2 cellular contexts compared by ENCODE assay signal in the genomic region with DNA sequence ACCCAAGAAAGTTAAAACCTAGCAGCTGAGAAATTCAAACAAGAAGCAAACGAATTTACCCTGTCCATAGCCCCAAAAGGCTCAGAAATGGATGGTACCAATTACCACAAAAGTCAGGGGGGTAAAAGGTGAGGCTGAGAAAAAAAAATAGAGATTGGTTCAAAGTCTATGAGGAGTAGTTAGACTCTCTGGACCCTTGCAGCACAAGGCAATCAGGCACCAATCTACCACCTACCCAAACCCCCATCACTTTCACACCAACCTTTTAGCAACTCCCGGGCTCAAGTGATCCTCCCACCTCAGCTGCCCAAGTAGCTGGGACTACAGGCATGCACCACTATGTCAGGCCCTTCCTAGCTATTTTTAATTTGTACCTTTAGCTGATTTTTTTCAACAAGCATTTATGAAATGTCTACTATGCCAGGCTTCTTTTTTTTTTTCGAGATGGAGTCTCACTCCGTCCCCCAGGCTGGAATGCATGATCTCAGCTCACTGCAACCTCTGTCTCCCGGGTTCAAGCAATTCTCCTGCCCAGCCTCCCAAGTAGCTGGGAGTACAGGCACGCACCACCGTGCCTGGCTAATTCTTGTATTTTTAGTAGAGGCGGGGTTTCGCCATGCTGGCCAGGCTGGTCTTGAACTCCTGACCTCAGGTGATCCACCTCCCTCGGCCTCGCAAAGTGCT.
TF ChIP-seq lines count a peak whose summit lies in the region.

No MANE protein-coding gene starts in this region.

TF ChIP-seq in GM23338, 12 proteins besides CTCF, POLR2A, EP300 and RAD21:
- TF ChIP-seq, protein P1, sequence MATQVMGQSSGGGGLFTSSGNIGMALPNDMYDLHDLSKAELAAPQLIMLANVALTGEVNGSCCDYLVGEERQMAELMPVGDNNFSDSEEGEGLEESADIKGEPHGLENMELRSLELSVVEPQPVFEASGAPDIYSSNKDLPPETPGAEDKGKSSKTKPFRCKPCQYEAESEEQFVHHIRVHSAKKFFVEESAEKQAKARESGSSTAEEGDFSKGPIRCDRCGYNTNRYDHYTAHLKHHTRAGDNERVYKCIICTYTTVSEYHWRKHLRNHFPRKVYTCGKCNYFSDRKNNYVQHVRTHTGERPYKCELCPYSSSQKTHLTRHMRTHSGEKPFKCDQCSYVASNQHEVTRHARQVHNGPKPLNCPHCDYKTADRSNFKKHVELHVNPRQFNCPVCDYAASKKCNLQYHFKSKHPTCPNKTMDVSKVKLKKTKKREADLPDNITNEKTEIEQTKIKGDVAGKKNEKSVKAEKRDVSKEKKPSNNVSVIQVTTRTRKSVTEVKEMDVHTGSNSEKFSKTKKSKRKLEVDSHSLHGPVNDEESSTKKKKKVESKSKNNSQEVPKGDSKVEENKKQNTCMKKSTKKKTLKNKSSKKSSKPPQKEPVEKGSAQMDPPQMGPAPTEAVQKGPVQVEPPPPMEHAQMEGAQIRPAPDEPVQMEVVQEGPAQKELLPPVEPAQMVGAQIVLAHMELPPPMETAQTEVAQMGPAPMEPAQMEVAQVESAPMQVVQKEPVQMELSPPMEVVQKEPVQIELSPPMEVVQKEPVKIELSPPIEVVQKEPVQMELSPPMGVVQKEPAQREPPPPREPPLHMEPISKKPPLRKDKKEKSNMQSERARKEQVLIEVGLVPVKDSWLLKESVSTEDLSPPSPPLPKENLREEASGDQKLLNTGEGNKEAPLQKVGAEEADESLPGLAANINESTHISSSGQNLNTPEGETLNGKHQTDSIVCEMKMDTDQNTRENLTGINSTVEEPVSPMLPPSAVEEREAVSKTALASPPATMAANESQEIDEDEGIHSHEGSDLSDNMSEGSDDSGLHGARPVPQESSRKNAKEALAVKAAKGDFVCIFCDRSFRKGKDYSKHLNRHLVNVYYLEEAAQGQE (IDR thresholded peaks at IDR 0.05; ENCODE audit: unreplicated experiment) = no peak
- TF ChIP-seq EZH2 (IDR thresholded peaks at IDR 0.05; ENCODE audit: low read depth, unreplicated experiment) = no peak
TF ChIP-seq in GM23338: peak in this region for 0.

TF ChIP-seq in K562, 482 proteins besides CTCF, POLR2A, EP300 and RAD21:
- no peak for TF ChIP-seq TRIM28 (IDR thresholded peaks at IDR 0.05)
- TF ChIP-seq MEF2D (tag; conservative IDR thresholded peaks at IDR 0.05; ENCODE audit: low read depth) = no peak
- no peak for TF ChIP-seq SMAD3 (CRISPR knock-in tag; conservative IDR thresholded peaks at IDR 0.05)
- TF ChIP-seq ATF7 (IDR thresholded peaks at IDR 0.05) = peak; percentile 94
- peak; percentile 35; the same call in 1 of the 2 replicates for TF ChIP-seq JUND (IDR thresholded peaks at IDR 0.05; ENCODE audit: borderline replicate concordance, low read depth, low read length)
- no peak for TF ChIP-seq JUND (tag; IDR thresholded peaks at IDR 0.05; ENCODE audit: borderline replicate concordance, low read depth, low read length)
- TF ChIP-seq, protein P2, sequence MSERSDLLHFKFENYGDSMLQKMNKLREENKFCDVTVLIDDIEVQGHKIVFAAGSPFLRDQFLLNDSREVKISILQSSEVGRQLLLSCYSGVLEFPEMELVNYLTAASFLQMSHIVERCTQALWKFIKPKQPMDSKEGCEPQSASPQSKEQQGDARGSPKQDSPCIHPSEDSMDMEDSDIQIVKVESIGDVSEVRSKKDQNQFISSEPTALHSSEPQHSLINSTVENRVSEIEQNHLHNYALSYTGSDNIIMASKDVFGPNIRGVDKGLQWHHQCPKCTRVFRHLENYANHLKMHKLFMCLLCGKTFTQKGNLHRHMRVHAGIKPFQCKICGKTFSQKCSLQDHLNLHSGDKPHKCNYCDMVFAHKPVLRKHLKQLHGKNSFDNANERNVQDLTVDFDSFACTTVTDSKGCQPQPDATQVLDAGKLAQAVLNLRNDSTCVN (CRISPR knock-in tag; IDR thresholded peaks at IDR 0.05) = no peak
- TF ChIP-seq, protein P3, sequence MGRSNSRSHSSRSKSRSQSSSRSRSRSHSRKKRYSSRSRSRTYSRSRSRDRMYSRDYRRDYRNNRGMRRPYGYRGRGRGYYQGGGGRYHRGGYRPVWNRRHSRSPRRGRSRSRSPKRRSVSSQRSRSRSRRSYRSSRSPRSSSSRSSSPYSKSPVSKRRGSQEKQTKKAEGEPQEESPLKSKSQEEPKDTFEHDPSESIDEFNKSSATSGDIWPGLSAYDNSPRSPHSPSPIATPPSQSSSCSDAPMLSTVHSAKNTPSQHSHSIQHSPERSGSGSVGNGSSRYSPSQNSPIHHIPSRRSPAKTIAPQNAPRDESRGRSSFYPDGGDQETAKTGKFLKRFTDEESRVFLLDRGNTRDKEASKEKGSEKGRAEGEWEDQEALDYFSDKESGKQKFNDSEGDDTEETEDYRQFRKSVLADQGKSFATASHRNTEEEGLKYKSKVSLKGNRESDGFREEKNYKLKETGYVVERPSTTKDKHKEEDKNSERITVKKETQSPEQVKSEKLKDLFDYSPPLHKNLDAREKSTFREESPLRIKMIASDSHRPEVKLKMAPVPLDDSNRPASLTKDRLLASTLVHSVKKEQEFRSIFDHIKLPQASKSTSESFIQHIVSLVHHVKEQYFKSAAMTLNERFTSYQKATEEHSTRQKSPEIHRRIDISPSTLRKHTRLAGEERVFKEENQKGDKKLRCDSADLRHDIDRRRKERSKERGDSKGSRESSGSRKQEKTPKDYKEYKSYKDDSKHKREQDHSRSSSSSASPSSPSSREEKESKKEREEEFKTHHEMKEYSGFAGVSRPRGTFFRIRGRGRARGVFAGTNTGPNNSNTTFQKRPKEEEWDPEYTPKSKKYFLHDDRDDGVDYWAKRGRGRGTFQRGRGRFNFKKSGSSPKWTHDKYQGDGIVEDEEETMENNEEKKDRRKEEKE (IDR thresholded peaks at IDR 0.05; ENCODE audit: borderline replicate concordance in 1 of 2, control insufficient read depth in 1 of 2, low read depth in 2 of 2, low read length in 1 of 2) = peak in 1 of 2 experiments; percentile 81; a peak in 1 of 4 replicates
- TF ChIP-seq ZFP1 (CRISPR knock-in tag; IDR thresholded peaks at IDR 0.05) = no peak
- TF ChIP-seq, protein P4, sequence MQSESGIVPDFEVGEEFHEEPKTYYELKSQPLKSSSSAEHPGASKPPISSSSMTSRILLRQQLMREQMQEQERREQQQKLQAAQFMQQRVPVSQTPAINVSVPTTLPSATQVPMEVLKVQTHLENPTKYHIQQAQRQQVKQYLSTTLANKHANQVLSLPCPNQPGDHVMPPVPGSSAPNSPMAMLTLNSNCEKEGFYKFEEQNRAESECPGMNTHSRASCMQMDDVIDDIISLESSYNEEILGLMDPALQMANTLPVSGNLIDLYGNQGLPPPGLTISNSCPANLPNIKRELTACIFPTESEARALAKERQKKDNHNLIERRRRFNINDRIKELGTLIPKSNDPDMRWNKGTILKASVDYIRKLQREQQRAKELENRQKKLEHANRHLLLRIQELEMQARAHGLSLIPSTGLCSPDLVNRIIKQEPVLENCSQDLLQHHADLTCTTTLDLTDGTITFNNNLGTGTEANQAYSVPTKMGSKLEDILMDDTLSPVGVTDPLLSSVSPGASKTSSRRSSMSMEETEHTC (IDR thresholded peaks at IDR 0.05) = no peak
- TF ChIP-seq SRSF7 (optimal IDR thresholded peaks at IDR 0.05; ENCODE audit: low read depth, low read length) = no peak
- TF ChIP-seq, protein P5, sequence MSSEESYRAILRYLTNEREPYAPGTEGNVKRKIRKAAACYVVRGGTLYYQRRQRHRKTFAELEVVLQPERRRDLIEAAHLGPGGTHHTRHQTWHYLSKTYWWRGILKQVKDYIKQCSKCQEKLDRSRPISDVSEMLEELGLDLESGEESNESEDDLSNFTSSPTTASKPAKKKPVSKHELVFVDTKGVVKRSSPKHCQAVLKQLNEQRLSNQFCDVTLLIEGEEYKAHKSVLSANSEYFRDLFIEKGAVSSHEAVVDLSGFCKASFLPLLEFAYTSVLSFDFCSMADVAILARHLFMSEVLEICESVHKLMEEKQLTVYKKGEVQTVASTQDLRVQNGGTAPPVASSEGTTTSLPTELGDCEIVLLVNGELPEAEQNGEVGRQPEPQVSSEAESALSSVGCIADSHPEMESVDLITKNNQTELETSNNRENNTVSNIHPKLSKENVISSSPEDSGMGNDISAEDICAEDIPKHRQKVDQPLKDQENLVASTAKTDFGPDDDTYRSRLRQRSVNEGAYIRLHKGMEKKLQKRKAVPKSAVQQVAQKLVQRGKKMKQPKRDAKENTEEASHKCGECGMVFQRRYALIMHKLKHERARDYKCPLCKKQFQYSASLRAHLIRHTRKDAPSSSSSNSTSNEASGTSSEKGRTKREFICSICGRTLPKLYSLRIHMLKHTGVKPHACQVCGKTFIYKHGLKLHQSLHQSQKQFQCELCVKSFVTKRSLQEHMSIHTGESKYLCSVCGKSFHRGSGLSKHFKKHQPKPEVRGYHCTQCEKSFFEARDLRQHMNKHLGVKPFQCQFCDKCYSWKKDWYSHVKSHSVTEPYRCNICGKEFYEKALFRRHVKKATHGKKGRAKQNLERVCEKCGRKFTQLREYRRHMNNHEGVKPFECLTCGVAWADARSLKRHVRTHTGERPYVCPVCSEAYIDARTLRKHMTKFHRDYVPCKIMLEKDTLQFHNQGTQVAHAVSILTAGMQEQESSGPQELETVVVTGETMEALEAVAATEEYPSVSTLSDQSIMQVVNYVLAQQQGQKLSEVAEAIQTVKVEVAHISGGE (CRISPR knock-in tag; IDR thresholded peaks at IDR 0.05) = peak in 1 of 3 experiments; percentile 7; a peak in 1 of 6 replicates
- TF ChIP-seq MCM5 (IDR thresholded peaks at IDR 0.05; ENCODE audit: low read depth) = no peak
- TF ChIP-seq FOXK2 (conservative IDR thresholded peaks at IDR 0.05 in 1 of 2, IDR thresholded peaks at IDR 0.05 in 1 of 2; ENCODE audit: low read depth in 2 of 2) = peak in 1 of 2 experiments; percentile 95; a peak in 2 of 4 replicates
- peak in 1 of 2 experiments; percentile 94; a peak in 2 of 4 replicates for TF ChIP-seq NONO (IDR thresholded peaks at IDR 0.05; ENCODE audit: low read depth in 2 of 2, low read length in 1 of 2)
- TF ChIP-seq, protein P6, sequence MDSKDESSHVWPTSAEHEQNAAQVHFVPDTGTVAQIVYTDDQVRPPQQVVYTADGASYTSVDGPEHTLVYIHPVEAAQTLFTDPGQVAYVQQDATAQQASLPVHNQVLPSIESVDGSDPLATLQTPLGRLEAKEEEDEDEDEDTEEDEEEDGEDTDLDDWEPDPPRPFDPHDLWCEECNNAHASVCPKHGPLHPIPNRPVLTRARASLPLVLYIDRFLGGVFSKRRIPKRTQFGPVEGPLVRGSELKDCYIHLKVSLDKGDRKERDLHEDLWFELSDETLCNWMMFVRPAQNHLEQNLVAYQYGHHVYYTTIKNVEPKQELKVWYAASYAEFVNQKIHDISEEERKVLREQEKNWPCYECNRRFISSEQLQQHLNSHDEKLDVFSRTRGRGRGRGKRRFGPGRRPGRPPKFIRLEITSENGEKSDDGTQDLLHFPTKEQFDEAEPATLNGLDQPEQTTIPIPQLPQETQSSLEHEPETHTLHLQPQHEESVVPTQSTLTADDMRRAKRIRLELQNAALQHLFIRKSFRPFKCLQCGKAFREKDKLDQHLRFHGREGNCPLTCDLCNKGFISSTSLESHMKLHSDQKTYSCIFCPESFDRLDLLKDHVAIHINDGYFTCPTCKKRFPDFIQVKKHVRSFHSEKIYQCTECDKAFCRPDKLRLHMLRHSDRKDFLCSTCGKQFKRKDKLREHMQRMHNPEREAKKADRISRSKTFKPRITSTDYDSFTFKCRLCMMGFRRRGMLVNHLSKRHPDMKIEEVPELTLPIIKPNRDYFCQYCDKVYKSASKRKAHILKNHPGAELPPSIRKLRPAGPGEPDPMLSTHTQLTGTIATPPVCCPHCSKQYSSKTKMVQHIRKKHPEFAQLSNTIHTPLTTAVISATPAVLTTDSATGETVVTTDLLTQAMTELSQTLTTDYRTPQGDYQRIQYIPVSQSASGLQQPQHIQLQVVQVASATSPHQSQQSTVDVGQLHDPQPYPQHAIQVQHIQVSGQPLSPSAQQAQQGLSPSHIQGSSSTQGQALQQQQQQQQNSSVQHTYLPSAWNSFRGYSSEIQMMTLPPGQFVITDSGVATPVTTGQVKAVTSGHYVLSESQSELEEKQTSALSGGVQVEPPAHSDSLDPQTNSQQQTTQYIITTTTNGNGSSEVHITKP (IDR thresholded peaks at IDR 0.05; ENCODE audit: partially characterized antibody) = peak; percentile 99
